In genomic region chr13:48412100-48412556, GRCh38 we compare ENCODE assay signal across 8 cellular contexts. TPM values are rescaled to one million over a fixed set of nuclear protein-coding genes. Genes with fewer than 3 reads are reported as not detected.
DNase-seq lines count a peak whose midpoint lies in the region; ATAC-seq, FAIRE-seq and TF ChIP-seq lines count a peak whose summit lies in the region.

No MANE protein-coding gene starts in this region.

- no peaks in the 10 kb centered on the region for H3K27me3 ChIP-seq in BLaER1 treated with 17β-estradiol and CSF1 and Interleukin-3, amounts not matched to agents 10 nM and 100 nM
- no peaks in the 10 kb centered on the region for H3K27me3 ChIP-seq in SJSA1 (replicated peaks)
- no peaks in the 10 kb centered on the region for H3K27me3 ChIP-seq in esophagus muscularis mucosa

- ATAC-seq in HG03469 (IDR thresholded peaks at IDR 0.05; ENCODE audit: unreplicated experiment), result no peak
- no peak for ATAC-seq in HG02798 (IDR thresholded peaks at IDR 0.05; ENCODE audit: poor library complexity, unreplicated experiment)
- ATAC-seq in GM19455 (IDR thresholded peaks at IDR 0.05; ENCODE audit: unreplicated experiment), result no peak

- H3K9ac ChIP-seq in BLaER1 treated with 17β-estradiol and CSF1 and Interleukin-3, amounts not matched to agents 10 nM and 100 nM, result peak overlapping the region; percentile 81 to 97 (median 85)

- peak overlapping the region; percentile 65 to 87 (median 67) for H3K4me3 ChIP-seq in BLaER1 treated with 17β-estradiol and CSF1 and Interleukin-3, amounts not matched to agents 10 nM and 100 nM
- H3K4me3 ChIP-seq in SJSA1 (peak overlapping the region; percentile 40), esophagus muscularis mucosa (peak overlapping the region; percentile 36 to 56 (median 52))

- H3K27ac Mint-ChIP-seq in nephron progenitor cell, result peak overlapping the region; percentile 95

- DNase-seq in SJSA1 (ENCODE audit: low read depth in 1 of 2, low spot score in 2 of 2) (peak in 1 of 2 experiments; percentile 27), esophagus muscularis mucosa (ENCODE audit: extremely low spot score) (no peak), nephron progenitor cell (no peak), GM19239 (ENCODE audit: insufficient read length, low spot score) (no peak)

- TF ChIP-seq POLR2A in esophagus muscularis mucosa (IDR thresholded peaks at IDR 0.05; ENCODE audit: low read depth), result no peak

- peaks cover 38 to 93% (median 70%) of the 10 kb centered on the region in 11 experiments for H3K36me3 ChIP-seq in BLaER1 treated with 17β-estradiol and CSF1 and Interleukin-3, amounts not matched to agents 10 nM and 100 nM
- H3K36me3 ChIP-seq in SJSA1 (peaks cover 20% of the 10 kb centered on the region), esophagus muscularis mucosa (peaks cover 0 to 11% (median 5%) of the 10 kb centered on the region in 4 donors)

- peaks cover 21% of the 10 kb centered on the region for H3K9me3 Mint-ChIP-seq in nephron progenitor cell

- TF ChIP-seq CTCF in esophagus muscularis mucosa (IDR thresholded peaks at IDR 0.05) (no peak), nephron progenitor cell (IDR thresholded peaks at IDR 0.05) (no peak)

- H3K36me3 Mint-ChIP-seq in nephron progenitor cell (ENCODE audit: low read depth), result peaks cover 35% of the 10 kb centered on the region

- peak overlapping the region; percentile 33 to 80 (median 48); a peak in 20 of 22 replicates for H3K4me2 ChIP-seq in BLaER1 treated with 17β-estradiol and CSF1 and Interleukin-3, amounts not matched to agents 10 nM and 100 nM

- 46% methylated on average over 7 of the region's 7 CpGs for WGBS in esophagus muscularis mucosa

- no peak for TF ChIP-seq EP300 in esophagus muscularis mucosa (IDR thresholded peaks at IDR 0.05)

- H4K20me1 ChIP-seq in BLaER1 treated with 17β-estradiol and CSF1 and Interleukin-3, amounts not matched to agents 10 nM and 100 nM, result peaks cover 0 to 19% (median 0%) of the 10 kb centered on the region in 11 experiments; a peak in 3 of 22 replicates

- H3K4me1 ChIP-seq in BLaER1 treated with 17β-estradiol and CSF1 and Interleukin-3, amounts not matched to agents 10 nM and 100 nM, result peaks cover 0 to 32% (median 7%) of the 10 kb centered on the region in 10 experiments; a peak in 10 of 20 replicates
- H3K4me1 ChIP-seq in SJSA1 (replicated peaks), result 0 out of 2 replicates have a peak, but pooled peaks cover 3% of the 10 kb centered on the region
- peaks cover 0 to 4% (median 1%) of the 10 kb centered on the region in 4 donors for H3K4me1 ChIP-seq in esophagus muscularis mucosa

- intact Hi-C loops in esophagus muscularis mucosa (cut with DNase I), result loop anchor here (5.0 kb wide), 1 partner anchor 170 kb away; no protein-coding TSS in a partner anchor

- peak overlapping the region; percentile 93 for H3K4me3 Mint-ChIP-seq in nephron progenitor cell

- H3K27ac ChIP-seq in BLaER1 treated with 17β-estradiol and CSF1 and Interleukin-3, amounts not matched to agents 10 nM and 100 nM, result peak overlapping the region; percentile 79 to 92 (median 84)
- H3K27ac ChIP-seq in SJSA1 (peak overlapping the region; percentile 75), esophagus muscularis mucosa (replicated peaks in 1 of 4) (peak overlapping the region; percentile 64 to 76 (median 66))

- FAIRE-seq in GM19239 (lab: Jason Lieb, UNC), result no peak

- peaks cover 13 to 29% (median 26%) of the 10 kb centered on the region in 11 experiments for H3K9me3 ChIP-seq in BLaER1 treated with 17β-estradiol and CSF1 and Interleukin-3, amounts not matched to agents 10 nM and 100 nM (replicated peaks in 1 of 11)
- H3K9me3 ChIP-seq in SJSA1 (replicated peaks), result no peaks in the 10 kb centered on the region
- no peaks in the 10 kb centered on the region for H3K9me3 ChIP-seq in esophagus muscularis mucosa

- peaks cover 33% of the 10 kb centered on the region for H3K4me1 Mint-ChIP-seq in nephron progenitor cell

- no peaks in the 10 kb centered on the region for H3K27me3 Mint-ChIP-seq in nephron progenitor cell (ENCODE audit: low read depth, poor library complexity)

RNA-seq across cellular contexts. Expression of gene LPAR6, which starts 0.8 kb away (rescaled TPM):
- total RNA-seq in SJSA1 (2014; rRNA removed; shearing (Covaris generic)), result 4.6 and 6.8 TPM in 2 replicates
- total RNA-seq in esophagus muscularis mucosa, result 10 to 100 TPM in 1 of 4 donors, 1 to 10 TPM in 3; 7.8 to 14.2 (median 8.8) TPM
